ENCODE assay signal across 15 cellular contexts in the genomic region with DNA sequence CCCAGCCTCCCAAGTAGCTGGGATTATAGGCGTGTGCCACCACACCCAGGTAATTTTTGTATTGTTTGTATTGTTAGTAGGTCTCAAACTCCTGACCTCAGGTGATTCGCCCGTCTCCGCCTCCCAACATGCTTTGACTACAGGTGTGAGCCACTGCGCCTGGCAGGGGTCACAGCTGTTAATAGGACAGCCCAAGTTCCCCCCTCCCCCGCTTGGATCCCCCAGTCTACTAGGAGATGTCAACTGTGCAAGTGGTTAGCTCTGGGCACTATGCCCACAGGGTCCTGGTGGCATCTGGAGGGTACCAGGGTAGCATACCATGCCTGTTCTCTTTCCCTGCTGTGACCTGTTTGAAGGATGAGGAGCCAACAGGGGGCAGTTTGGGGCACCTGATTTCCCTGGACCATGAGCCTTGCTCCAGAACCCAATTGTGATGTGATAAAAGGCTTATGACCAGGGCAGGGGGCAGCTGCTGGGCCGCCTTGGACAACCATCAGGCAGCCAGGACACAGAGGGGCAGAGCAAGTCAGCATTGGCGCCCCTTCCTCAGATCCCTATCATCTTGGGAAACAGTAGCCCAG. TPM values are rescaled to one million over a fixed set of nuclear protein-coding genes. Genes with fewer than 3 reads are reported as not detected.
DNase-seq lines count a peak whose midpoint lies in the region; ATAC-seq, FAIRE-seq and TF ChIP-seq lines count a peak whose summit lies in the region.
"Had no signal": no experiment of that assay in that cellular context is flagged by ENCODE, and none has a peak within 500 bp of the region (broad histone marks: within the 10 kb centered on the region; RNA-seq: fewer than 3 reads in every experiment).

A gene with protein sequence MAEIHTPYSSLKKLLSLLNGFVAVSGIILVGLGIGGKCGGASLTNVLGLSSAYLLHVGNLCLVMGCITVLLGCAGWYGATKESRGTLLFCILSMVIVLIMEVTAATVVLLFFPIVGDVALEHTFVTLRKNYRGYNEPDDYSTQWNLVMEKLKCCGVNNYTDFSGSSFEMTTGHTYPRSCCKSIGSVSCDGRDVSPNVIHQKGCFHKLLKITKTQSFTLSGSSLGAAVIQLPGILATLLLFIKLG (plus strand): TSS at position 496 of the 581 bp plus-strand sequence. CDS start 138 bp downstream, outside the sequence.

- H3K27me3 ChIP-seq in right cardiac atrium (ENCODE audit: control insufficient read depth, insufficient read depth), result no peaks in the 10 kb centered on the region
- H3K27me3 ChIP-seq in adipocyte (replicated peaks; ENCODE audit: control insufficient read depth, insufficient read depth, low read length), result peaks cover 11% of the 10 kb centered on the region
- H3K27me3 ChIP-seq in mesenchymal stem cell (ENCODE audit: control insufficient read depth in 1 of 2, insufficient read depth in 1 of 2, low read length in 2 of 2), result peaks cover 9 to 12% of the 10 kb centered on the region in 2 experiments
- H3K27me3 ChIP-seq in vagina, result no peaks in the 10 kb centered on the region
- H3K27me3 ChIP-seq: BLaER1, MG63 had no signal

- H4K8ac ChIP-seq in mesenchymal stem cell (ENCODE audit: low read length), result no peak within 1 kb of the TSS

- no peak within 1 kb of the TSS for H3K4me2 ChIP-seq in mesenchymal stem cell (ENCODE audit: low read length, poor library complexity, severe bottlenecking)
- H3K4me2 ChIP-seq: BLaER1 had no signal

- H3K23ac ChIP-seq in mesenchymal stem cell (ENCODE audit: low read length in 2 of 2), result no peak within 1 kb of the TSS

- no peak for FAIRE-seq in GM12892 (lab: Jason Lieb, UNC)
- FAIRE-seq: islet of Langerhans had no signal

- DNase-seq in right cardiac atrium (peak; percentile 30 to 56 (median 53)), left ventricle myocardium superior (no peak), adipocyte (ENCODE audit: low read depth) (no peak), mesenchymal stem cell (no peak), vagina (ENCODE audit: extremely low spot score in 2 of 2) (no peak), NCI-H82 (lab: John Stamatoyannopoulos, UW) (no peak), GM12892 (ENCODE audit: insufficient read length) (no peak)
- DNase-seq: cerebellar nuclear complex; MG63; NCI-H510A; stimulated activated naive CD4-positive, alpha-beta T cell treated with Interleukin-2 at 50 U/mL for 16 hours had no signal

- H3K79me1 ChIP-seq in mesenchymal stem cell (replicated peaks; ENCODE audit: low read length, poor library complexity, severe bottlenecking), result no peaks in the 10 kb centered on the region

- H3K14ac ChIP-seq in mesenchymal stem cell (ENCODE audit: low read length in 2 of 2), result no peak within 1 kb of the TSS

- no peaks in the 10 kb centered on the region for H3K36me3 ChIP-seq in adipocyte (ENCODE audit: control insufficient read depth, insufficient read depth, low read length, severe bottlenecking)
- H3K36me3 ChIP-seq in mesenchymal stem cell (ENCODE audit: control insufficient read depth in 1 of 2, insufficient read depth in 2 of 2, low read depth in 1 of 2, low read length in 2 of 2), result no peaks in the 10 kb centered on the region
- no peaks in the 10 kb centered on the region for H3K36me3 ChIP-seq in vagina
- H3K36me3 ChIP-seq: BLaER1, MG63 had no signal

- H2AFZ ChIP-seq in mesenchymal stem cell (ENCODE audit: low read depth, low read length), result no peak within 1 kb of the TSS

- H3K4me1 ChIP-seq in right cardiac atrium (ENCODE audit: control insufficient read depth, insufficient read depth, low read length) (peaks cover 2% of the 10 kb centered on the region), adipocyte (ENCODE audit: control insufficient read depth, insufficient read depth, low read length) (peaks cover 20% of the 10 kb centered on the region), mesenchymal stem cell (ENCODE audit: control insufficient read depth, insufficient read depth, low read depth, low read length) (peaks cover 2% of the 10 kb centered on the region), vagina (peaks cover 26% of the 10 kb centered on the region)

- H2BK15ac ChIP-seq in mesenchymal stem cell (ENCODE audit: low read depth, poor library complexity, severe bottlenecking), result no peak within 1 kb of the TSS

- peak within 1 kb of the TSS; percentile 44 for H3K9ac ChIP-seq in adipocyte (ENCODE audit: low read length)
- H3K9ac ChIP-seq in mesenchymal stem cell (ENCODE audit: low read length), result no peak within 1 kb of the TSS
- H3K9ac ChIP-seq: BLaER1 had no signal

- peak within 1 kb of the TSS; percentile 29 to 67 for H2BK12ac ChIP-seq in mesenchymal stem cell (ENCODE audit: low read length in 2 of 2)

- H3K9me3 ChIP-seq in right cardiac atrium (ENCODE audit: control insufficient read depth, low read length) (no peaks in the 10 kb centered on the region), adipocyte (ENCODE audit: control insufficient read depth, low read length) (no peaks in the 10 kb centered on the region), mesenchymal stem cell (ENCODE audit: control insufficient read depth, low read length) (no peaks in the 10 kb centered on the region), vagina (no peaks in the 10 kb centered on the region)
- H3K9me3 ChIP-seq: BLaER1 had no signal

- H3K18ac ChIP-seq in mesenchymal stem cell (ENCODE audit: low read depth in 1 of 2, low read length in 2 of 2), result peak within 1 kb of the TSS in 1 of 2 experiments; percentile 55

- H3K4me3 ChIP-seq in right cardiac atrium (ENCODE audit: low read length) (no peak within 1 kb of the TSS), adipocyte (ENCODE audit: low read length) (no peak within 1 kb of the TSS), mesenchymal stem cell (ENCODE audit: insufficient read depth in 1 of 2, low read depth in 1 of 2, low read length in 2 of 2) (no peak within 1 kb of the TSS), vagina (no peak within 1 kb of the TSS)
- H3K4me3 ChIP-seq: BLaER1, MG63 had no signal

- no peak within 1 kb of the TSS for H2AK5ac ChIP-seq in mesenchymal stem cell (ENCODE audit: low read length, severe bottlenecking)

- no peak within 1 kb of the TSS for H3K4ac ChIP-seq in mesenchymal stem cell (ENCODE audit: low read depth in 1 of 2, low read length in 2 of 2)

- TF ChIP-seq CTCF in vagina (IDR thresholded peaks at IDR 0.05), result no peak

- ATAC-seq in right cardiac atrium (no peak), left ventricle myocardium superior (no peak), HG03095 (IDR thresholded peaks at IDR 0.05; ENCODE audit: unreplicated experiment) (no peak)

- H4K91ac ChIP-seq in mesenchymal stem cell (ENCODE audit: low read length), result no peak within 1 kb of the TSS

- peak within 1 kb of the TSS; percentile 74 for H3K27ac ChIP-seq in right cardiac atrium (ENCODE audit: low read length)
- H3K27ac ChIP-seq in mesenchymal stem cell (ENCODE audit: low read length, poor library complexity, severe bottlenecking), result no peak within 1 kb of the TSS
- peak within 1 kb of the TSS; percentile 72 for H3K27ac ChIP-seq in vagina
- H3K27ac ChIP-seq: BLaER1 had no signal

- TF ChIP-seq POLR2A in vagina (IDR thresholded peaks at IDR 0.05) (no peak), GM12892 (IDR thresholded peaks at IDR 0.05; ENCODE audit: low read depth, low read length) (no peak)

- intact Hi-C loops in right cardiac atrium (cut with DNase I), result loop anchor here in 3 of 4 donors (5.0 to 10.0 kb wide), 3 partner anchors 42 to 152 kb away; a partner anchor contains a TSS
- intact Hi-C loops in left ventricle myocardium superior (cut with micrococcal nuclease), result no loop called here
- intact Hi-C loops in vagina (cut with DNase I), result loop anchor here (2.0 to 10.0 kb wide), 3 partner anchors 85 to 189 kb away; a partner anchor contains a TSS

- 91% methylated on average over 8 of the region's 8 CpGs for WGBS in right cardiac atrium
- 90% methylated on average over 7 of the region's 8 CpGs for WGBS in mesenchymal stem cell

- H2BK5ac ChIP-seq in mesenchymal stem cell (ENCODE audit: low read depth, low read length, poor library complexity, severe bottlenecking), result no peak within 1 kb of the TSS

- no peak within 1 kb of the TSS for H2BK120ac ChIP-seq in mesenchymal stem cell (ENCODE audit: low read depth, low read length)

RNA-seq across cellular contexts. Expression of the gene that starts here (rescaled TPM):
- total RNA-seq in right cardiac atrium (not detected), left ventricle myocardium superior (not detected), vagina (not detected)
- not detected for polyA plus RNA-seq in right cardiac atrium
- not detected for polyA plus RNA-seq in mesenchymal stem cell (2013, experiment 1 of 2)
- not detected for polyA plus RNA-seq in mesenchymal stem cell (2013, experiment 2 of 2)
- polyA plus RNA-seq in GM12892 (2012; ENCODE audit: missing spikeins), result not detected
- total RNA-seq: RPMI7951 had no signal

Comparison
In these comparisons a context has a peak if more than half of its experiments do, and no peak if none do; other contexts are left out.
1. Peak in DNase-seq and H3K27ac ChIP-seq in right cardiac atrium; RNA of the gene not detected or under 1 TPM.